Comparison of ENCODE assay signal across 8 cellular contexts in genomic region chr5:129094924-129095797, GRCh38. TPM values are rescaled to one million over a fixed set of nuclear protein-coding genes. Genes with fewer than 3 reads are reported as not detected.
DNase-seq lines count a peak whose midpoint lies in the region; ATAC-seq and TF ChIP-seq lines count a peak whose summit lies in the region.

No MANE protein-coding gene starts in this region.

- H3K4me1 ChIP-seq in RWPE2 (ENCODE audit: insufficient read depth, poor library complexity, severe bottlenecking) (peaks cover 9% of the 10 kb centered on the region), adipocyte (ENCODE audit: control insufficient read depth, insufficient read depth, low read length) (peaks cover 32% of the 10 kb centered on the region), right atrium auricular region (peaks cover 0 to 48% of the 10 kb centered on the region in 2 donors), prostate gland (replicated peaks) (no peaks in the 10 kb centered on the region)

- H3K36me3 ChIP-seq in RWPE2 (ENCODE audit: low read depth) (no peaks in the 10 kb centered on the region), adipocyte (ENCODE audit: control insufficient read depth, insufficient read depth, low read length, severe bottlenecking) (no peaks in the 10 kb centered on the region), right atrium auricular region (no peaks in the 10 kb centered on the region), prostate gland (no peaks in the 10 kb centered on the region)

- H3K27me3 ChIP-seq in RWPE2 (ENCODE audit: insufficient read depth, poor library complexity, severe bottlenecking), result peaks cover 4% of the 10 kb centered on the region
- H3K27me3 ChIP-seq in adipocyte (replicated peaks; ENCODE audit: control insufficient read depth, insufficient read depth, low read length), result no peaks in the 10 kb centered on the region
- H3K27me3 ChIP-seq in right atrium auricular region, result no peaks in the 10 kb centered on the region
- no peaks in the 10 kb centered on the region for H3K27me3 ChIP-seq in prostate gland (replicated peaks; ENCODE audit: insufficient read depth)

- peak overlapping the region; percentile 90 for H3K4me3 ChIP-seq in RWPE2 (ENCODE audit: severe bottlenecking)
- H3K4me3 ChIP-seq in adipocyte (ENCODE audit: low read length), result peak overlapping the region; percentile 97
- peak overlapping the region; percentile 71 to 96 for H3K4me3 ChIP-seq in right atrium auricular region
- H3K4me3 ChIP-seq in prostate gland, result peak overlapping the region; percentile 80 to 86

- DNase-seq in CMK (ENCODE audit: low read depth) (peak; percentile 26), RWPE2 (ENCODE audit: low spot score) (peak; percentile 75), adipocyte (ENCODE audit: low read depth) (peak; percentile 77), right atrium auricular region (ENCODE audit: low spot score) (peak; percentile 74), prostate gland (ENCODE audit: low spot score) (peak; percentile 47), NCI-H2107 treated with DMSO at 0.1 percent for 48 hours (lab: John Stamatoyannopoulos, UW; ENCODE audit: unreplicated experiment) (no peak)

- no peak for TF ChIP-seq POLR2A in prostate gland (IDR thresholded peaks at IDR 0.05)

- H3K9ac ChIP-seq in adipocyte (ENCODE audit: low read length), result peak overlapping the region; percentile 96

- H3K9me3 ChIP-seq in RWPE2 (ENCODE audit: severe bottlenecking) (no peaks in the 10 kb centered on the region), adipocyte (ENCODE audit: control insufficient read depth, low read length) (no peaks in the 10 kb centered on the region), right atrium auricular region (no peaks in the 10 kb centered on the region), prostate gland (no peaks in the 10 kb centered on the region)

- under 1% methylated on average over 57 of the region's 58 CpGs for WGBS in prostate gland

- TF ChIP-seq CTCF in RWPE2 (IDR thresholded peaks at IDR 0.05; ENCODE audit: poor library complexity, severe bottlenecking), result no peak
- no peak for TF ChIP-seq CTCF in right atrium auricular region (IDR thresholded peaks at IDR 0.05)
- TF ChIP-seq CTCF in prostate gland (IDR thresholded peaks at IDR 0.05), result no peak

- intact Hi-C loops in prostate gland (cut with DNase I), result no loop called here

- ATAC-seq in GM19397 (IDR thresholded peaks at IDR 0.05; ENCODE audit: unreplicated experiment) (peak; percentile 45), HG03460 (IDR thresholded peaks at IDR 0.05; ENCODE audit: unreplicated experiment) (peak; percentile 57), RWPE2 (ENCODE audit: low read depth) (peak; percentile 37)

- H3K27ac ChIP-seq in RWPE2 (ENCODE audit: poor library complexity, severe bottlenecking) (no peak overlapping the region), right atrium auricular region (peak overlapping the region; percentile 94 to 95), prostate gland (peak overlapping the region; percentile 88 to 89)

RNA-seq across cellular contexts. Expression of gene ISOC1, which starts 0.6 kb away (rescaled TPM):
- total RNA-seq in right atrium auricular region (100 to 1,000 TPM in 1 of 2 donors, 10 to 100 TPM in 1; 45.9 to 168 TPM), prostate gland (10 to 100 TPM; 31.1 to 48.1 TPM)
